Comparison of ENCODE assay signal across 1 cellular context in genomic region chr6:3323696-3324261, GRCh38.
TF ChIP-seq lines count a peak whose summit lies in the region.

No MANE protein-coding gene starts in this region.

TF ChIP-seq in H1, 55 proteins besides CTCF, POLR2A, EP300 and RAD21 (continued from another document):
- TF ChIP-seq, protein P1, sequence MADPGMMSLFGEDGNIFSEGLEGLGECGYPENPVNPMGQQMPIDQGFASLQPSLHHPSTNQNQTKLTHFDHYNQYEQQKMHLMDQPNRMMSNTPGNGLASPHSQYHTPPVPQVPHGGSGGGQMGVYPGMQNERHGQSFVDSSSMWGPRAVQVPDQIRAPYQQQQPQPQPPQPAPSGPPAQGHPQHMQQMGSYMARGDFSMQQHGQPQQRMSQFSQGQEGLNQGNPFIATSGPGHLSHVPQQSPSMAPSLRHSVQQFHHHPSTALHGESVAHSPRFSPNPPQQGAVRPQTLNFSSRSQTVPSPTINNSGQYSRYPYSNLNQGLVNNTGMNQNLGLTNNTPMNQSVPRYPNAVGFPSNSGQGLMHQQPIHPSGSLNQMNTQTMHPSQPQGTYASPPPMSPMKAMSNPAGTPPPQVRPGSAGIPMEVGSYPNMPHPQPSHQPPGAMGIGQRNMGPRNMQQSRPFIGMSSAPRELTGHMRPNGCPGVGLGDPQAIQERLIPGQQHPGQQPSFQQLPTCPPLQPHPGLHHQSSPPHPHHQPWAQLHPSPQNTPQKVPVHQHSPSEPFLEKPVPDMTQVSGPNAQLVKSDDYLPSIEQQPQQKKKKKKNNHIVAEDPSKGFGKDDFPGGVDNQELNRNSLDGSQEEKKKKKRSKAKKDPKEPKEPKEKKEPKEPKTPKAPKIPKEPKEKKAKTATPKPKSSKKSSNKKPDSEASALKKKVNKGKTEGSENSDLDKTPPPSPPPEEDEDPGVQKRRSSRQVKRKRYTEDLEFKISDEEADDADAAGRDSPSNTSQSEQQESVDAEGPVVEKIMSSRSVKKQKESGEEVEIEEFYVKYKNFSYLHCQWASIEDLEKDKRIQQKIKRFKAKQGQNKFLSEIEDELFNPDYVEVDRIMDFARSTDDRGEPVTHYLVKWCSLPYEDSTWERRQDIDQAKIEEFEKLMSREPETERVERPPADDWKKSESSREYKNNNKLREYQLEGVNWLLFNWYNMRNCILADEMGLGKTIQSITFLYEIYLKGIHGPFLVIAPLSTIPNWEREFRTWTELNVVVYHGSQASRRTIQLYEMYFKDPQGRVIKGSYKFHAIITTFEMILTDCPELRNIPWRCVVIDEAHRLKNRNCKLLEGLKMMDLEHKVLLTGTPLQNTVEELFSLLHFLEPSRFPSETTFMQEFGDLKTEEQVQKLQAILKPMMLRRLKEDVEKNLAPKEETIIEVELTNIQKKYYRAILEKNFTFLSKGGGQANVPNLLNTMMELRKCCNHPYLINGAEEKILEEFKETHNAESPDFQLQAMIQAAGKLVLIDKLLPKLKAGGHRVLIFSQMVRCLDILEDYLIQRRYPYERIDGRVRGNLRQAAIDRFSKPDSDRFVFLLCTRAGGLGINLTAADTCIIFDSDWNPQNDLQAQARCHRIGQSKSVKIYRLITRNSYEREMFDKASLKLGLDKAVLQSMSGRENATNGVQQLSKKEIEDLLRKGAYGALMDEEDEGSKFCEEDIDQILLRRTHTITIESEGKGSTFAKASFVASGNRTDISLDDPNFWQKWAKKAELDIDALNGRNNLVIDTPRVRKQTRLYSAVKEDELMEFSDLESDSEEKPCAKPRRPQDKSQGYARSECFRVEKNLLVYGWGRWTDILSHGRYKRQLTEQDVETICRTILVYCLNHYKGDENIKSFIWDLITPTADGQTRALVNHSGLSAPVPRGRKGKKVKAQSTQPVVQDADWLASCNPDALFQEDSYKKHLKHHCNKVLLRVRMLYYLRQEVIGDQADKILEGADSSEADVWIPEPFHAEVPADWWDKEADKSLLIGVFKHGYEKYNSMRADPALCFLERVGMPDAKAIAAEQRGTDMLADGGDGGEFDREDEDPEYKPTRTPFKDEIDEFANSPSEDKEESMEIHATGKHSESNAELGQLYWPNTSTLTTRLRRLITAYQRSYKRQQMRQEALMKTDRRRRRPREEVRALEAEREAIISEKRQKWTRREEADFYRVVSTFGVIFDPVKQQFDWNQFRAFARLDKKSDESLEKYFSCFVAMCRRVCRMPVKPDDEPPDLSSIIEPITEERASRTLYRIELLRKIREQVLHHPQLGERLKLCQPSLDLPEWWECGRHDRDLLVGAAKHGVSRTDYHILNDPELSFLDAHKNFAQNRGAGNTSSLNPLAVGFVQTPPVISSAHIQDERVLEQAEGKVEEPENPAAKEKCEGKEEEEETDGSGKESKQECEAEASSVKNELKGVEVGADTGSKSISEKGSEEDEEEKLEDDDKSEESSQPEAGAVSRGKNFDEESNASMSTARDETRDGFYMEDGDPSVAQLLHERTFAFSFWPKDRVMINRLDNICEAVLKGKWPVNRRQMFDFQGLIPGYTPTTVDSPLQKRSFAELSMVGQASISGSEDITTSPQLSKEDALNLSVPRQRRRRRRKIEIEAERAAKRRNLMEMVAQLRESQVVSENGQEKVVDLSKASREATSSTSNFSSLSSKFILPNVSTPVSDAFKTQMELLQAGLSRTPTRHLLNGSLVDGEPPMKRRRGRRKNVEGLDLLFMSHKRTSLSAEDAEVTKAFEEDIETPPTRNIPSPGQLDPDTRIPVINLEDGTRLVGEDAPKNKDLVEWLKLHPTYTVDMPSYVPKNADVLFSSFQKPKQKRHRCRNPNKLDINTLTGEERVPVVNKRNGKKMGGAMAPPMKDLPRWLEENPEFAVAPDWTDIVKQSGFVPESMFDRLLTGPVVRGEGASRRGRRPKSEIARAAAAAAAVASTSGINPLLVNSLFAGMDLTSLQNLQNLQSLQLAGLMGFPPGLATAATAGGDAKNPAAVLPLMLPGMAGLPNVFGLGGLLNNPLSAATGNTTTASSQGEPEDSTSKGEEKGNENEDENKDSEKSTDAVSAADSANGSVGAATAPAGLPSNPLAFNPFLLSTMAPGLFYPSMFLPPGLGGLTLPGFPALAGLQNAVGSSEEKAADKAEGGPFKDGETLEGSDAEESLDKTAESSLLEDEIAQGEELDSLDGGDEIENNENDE (IDR thresholded peaks at IDR 0.05; ENCODE audit: insufficient replicate concordance, low read length) = no peak
- TF ChIP-seq BCL11A (IDR thresholded peaks at IDR 0.05; ENCODE audit: low read depth in 2 of 2, low read length in 2 of 2) (no peak), JUN (IDR thresholded peaks at IDR 0.05; ENCODE audit: low read depth, low read length) (no peak), HDAC6 (IDR thresholded peaks at IDR 0.05; ENCODE audit: low read depth, low read length) (no peak), GTF2F1 (IDR thresholded peaks at IDR 0.05; ENCODE audit: borderline replicate concordance, low read depth, low read length) (no peak), NANOG (IDR thresholded peaks at IDR 0.05; ENCODE audit: insufficient read depth, low read depth, low read length, poor library complexity, severe bottlenecking) (no peak), TBP (IDR thresholded peaks at IDR 0.05; ENCODE audit: low read depth, low read length) (no peak), SUZ12 (IDR thresholded peaks at IDR 0.05; ENCODE audit: low read length) (no peak), KDM5A (IDR thresholded peaks at IDR 0.05; ENCODE audit: low read length) (no peak), BRCA1 (IDR thresholded peaks at IDR 0.05; ENCODE audit: low read depth, low read length) (no peak), EGR1 (IDR thresholded peaks at IDR 0.05; ENCODE audit: borderline replicate concordance, low read depth, low read length) (no peak), ZNF274 (IDR thresholded peaks at IDR 0.05; ENCODE audit: borderline replicate concordance, extremely low read depth, low read length) (no peak)
TF ChIP-seq in H1: peak in this region for 0.
